ENCODE assay signal across 9 cellular contexts in genomic region chr16:87324411-87325275, GRCh38. TPM values are rescaled to one million over a fixed set of nuclear protein-coding genes. Genes with fewer than 3 reads are reported as not detected.
A peak's percentile ranks its signal among the peaks of the same experiment; 100 is the strongest.
DNase-seq lines count a peak whose midpoint lies in the region; ATAC-seq and TF ChIP-seq lines count a peak whose summit lies in the region.
"Had no signal": no experiment of that assay in that cellular context is flagged by ENCODE, and none has a peak within 500 bp of the region (broad histone marks: within the 10 kb centered on the region; RNA-seq: fewer than 3 reads in every experiment).

No MANE protein-coding gene starts in this region.

- H3K36me3 Mint-ChIP-seq in CD4-positive, CD25-positive, alpha-beta regulatory T cell, result peaks cover 3% of the 10 kb centered on the region

- H3K4me3 ChIP-seq in CD4-positive, CD25-positive, alpha-beta regulatory T cell (ENCODE audit: low read depth, low read length), result no peak overlapping the region
- H3K4me3 ChIP-seq in WERI-Rb-1 (ENCODE audit: low read depth, low read length), result no peak overlapping the region
- no peak overlapping the region for H3K4me3 ChIP-seq in colonic mucosa

- no peaks in the 10 kb centered on the region for H3K27me3 ChIP-seq in CD4-positive, CD25-positive, alpha-beta regulatory T cell (ENCODE audit: control insufficient read depth, insufficient read depth, low read length)
- H3K27me3 ChIP-seq in WERI-Rb-1 (ENCODE audit: insufficient read depth, low read depth, severe bottlenecking), result no peaks in the 10 kb centered on the region
- no peaks in the 10 kb centered on the region for H3K27me3 ChIP-seq in colonic mucosa

- POLR2A ChIA-PET in HEK293T (lab: Yijun Ruan, JAX), result interaction anchor here (1.0 kb wide), 1 partner anchor 59 kb away, joined by 3 read pairs; the partner anchor contains the start of gene FBXO31

- intact Hi-C loops in colonic mucosa (cut with DNase I), result loop anchor here (5.0 to 10.0 kb wide), 2 partner anchors 53 to 310 kb away; no protein-coding TSS in a partner anchor

- H3K27me3 Mint-ChIP-seq in CD4-positive, CD25-positive, alpha-beta regulatory T cell, result no peaks in the 10 kb centered on the region
- H3K27me3 Mint-ChIP-seq in stimulated activated naive CD8-positive, alpha-beta T cell treated with anti-CD3 and anti-CD28 coated beads, Interleukin-15, amount 100 ng/mL, for 72 hours, result no peaks in the 10 kb centered on the region
- H3K27me3 Mint-ChIP-seq: IgD-negative memory B cell had no signal

- DNase-seq in CD4-positive, CD25-positive, alpha-beta regulatory T cell, result peak; percentile 21 to 50 (median 48)
- peak; percentile 71 for DNase-seq in HEK293T (ENCODE audit: extremely low spot score)
- peak; percentile 27 for DNase-seq in WERI-Rb-1
- DNase-seq in colonic mucosa, result no peak
- peak; percentile 43 to 56 for DNase-seq in lung microvascular endothelial cell (ENCODE audit: low read depth in 2 of 2)
- DNase-seq in stimulated activated naive CD8-positive, alpha-beta T cell treated with anti-CD3 and anti-CD28 coated beads, Interleukin-15, amount 100 ng/mL, for 72 hours, result peak; percentile 31 to 45
- DNase-seq in putamen (ENCODE audit: low spot score), result no peak

- H3K4me1 ChIP-seq in CD4-positive, CD25-positive, alpha-beta regulatory T cell (ENCODE audit: control insufficient read depth, insufficient read depth, low read length, poor library complexity, severe bottlenecking), result peaks cover 6% of the 10 kb centered on the region
- no peaks in the 10 kb centered on the region for H3K4me1 ChIP-seq in colonic mucosa

- no peaks in the 10 kb centered on the region for H3K9me3 ChIP-seq in CD4-positive, CD25-positive, alpha-beta regulatory T cell (ENCODE audit: control insufficient read depth in 2 of 2, low read length in 2 of 2)
- no peaks in the 10 kb centered on the region for H3K9me3 ChIP-seq in WERI-Rb-1 (ENCODE audit: severe bottlenecking)
- no peaks in the 10 kb centered on the region for H3K9me3 ChIP-seq in colonic mucosa

- no peaks in the 10 kb centered on the region for H3K9me3 Mint-ChIP-seq in CD4-positive, CD25-positive, alpha-beta regulatory T cell
- H3K9me3 Mint-ChIP-seq in stimulated activated naive CD8-positive, alpha-beta T cell treated with anti-CD3 and anti-CD28 coated beads, Interleukin-15, amount 100 ng/mL, for 72 hours, result no peaks in the 10 kb centered on the region
- H3K9me3 Mint-ChIP-seq: IgD-negative memory B cell had no signal

- no peak overlapping the region for H3K27ac ChIP-seq in CD4-positive, CD25-positive, alpha-beta regulatory T cell (ENCODE audit: insufficient read depth, low read length, poor library complexity, severe bottlenecking)
- H3K27ac ChIP-seq in WERI-Rb-1 (no peak overlapping the region), colonic mucosa (no peak overlapping the region)

- peak overlapping the region in 1 of 4 donors; percentile 60 for H3K4me3 Mint-ChIP-seq in CD4-positive, CD25-positive, alpha-beta regulatory T cell
- no peak overlapping the region for H3K4me3 Mint-ChIP-seq in stimulated activated naive CD8-positive, alpha-beta T cell treated with anti-CD3 and anti-CD28 coated beads, Interleukin-15, amount 100 ng/mL, for 72 hours

- peak; percentile 63 to 80 for ATAC-seq in CD4-positive, CD25-positive, alpha-beta regulatory T cell (ENCODE audit: low read depth in 2 of 2)
- peak; percentile 77 for ATAC-seq in stimulated activated naive CD8-positive, alpha-beta T cell treated with anti-CD3 and anti-CD28 coated beads, Interleukin-15, amount 100 ng/mL, for 72 hours
- no peak for ATAC-seq in HG02642 (IDR thresholded peaks at IDR 0.05; ENCODE audit: poor library complexity, unreplicated experiment)

- no peak overlapping the region for H3K9ac ChIP-seq in colonic mucosa (ENCODE audit: low read depth in 2 of 2, low read length in 2 of 2)

- H3K27ac Mint-ChIP-seq in CD4-positive, CD25-positive, alpha-beta regulatory T cell, result peak overlapping the region in 1 of 3 donors; percentile 9
- no peak overlapping the region for H3K27ac Mint-ChIP-seq in stimulated activated naive CD8-positive, alpha-beta T cell treated with anti-CD3 and anti-CD28 coated beads, Interleukin-15, amount 100 ng/mL, for 72 hours

- H3K4me1 Mint-ChIP-seq in CD4-positive, CD25-positive, alpha-beta regulatory T cell, result peaks cover 0 to 8% (median 3%) of the 10 kb centered on the region in 4 donors
- H3K4me1 Mint-ChIP-seq in stimulated activated naive CD8-positive, alpha-beta T cell treated with anti-CD3 and anti-CD28 coated beads, Interleukin-15, amount 100 ng/mL, for 72 hours, result peaks cover 10% of the 10 kb centered on the region

- peaks cover 17% of the 10 kb centered on the region for H3K36me3 ChIP-seq in CD4-positive, CD25-positive, alpha-beta regulatory T cell (ENCODE audit: control insufficient read depth, insufficient read depth, low read length)
- peaks cover 5% of the 10 kb centered on the region; the same call in 1 of the 2 replicates for H3K36me3 ChIP-seq in WERI-Rb-1
- no peaks in the 10 kb centered on the region for H3K36me3 ChIP-seq in colonic mucosa

- TF ChIP-seq CTCF in WERI-Rb-1 (IDR thresholded peaks at IDR 0.05; ENCODE audit: low read depth, low read length) (peak; percentile 63), colonic mucosa (IDR thresholded peaks at IDR 0.05) (peak; percentile 83)

- CTCF ChIA-PET in HEK293T (lab: Yijun Ruan, JAX), result interaction anchor here (0.9 kb wide), 1 partner anchor 63 kb away, joined by 4 read pairs; no protein-coding TSS in a partner anchor

TF ChIP-seq in HEK293T, 16 proteins besides CTCF, POLR2A, EP300 and RAD21:
- no peak for TF ChIP-seq FOXK2 (IDR thresholded peaks at IDR 0.05)
- TF ChIP-seq ELF4 (IDR thresholded peaks at IDR 0.05), result no peak
- no peak for TF ChIP-seq SP1 (IDR thresholded peaks at IDR 0.05)

RNA-seq across cellular contexts. Expression of gene C16orf95, which starts 7.5 kb away (rescaled TPM):
- 2.1 TPM for total RNA-seq in CD4-positive, CD25-positive, alpha-beta regulatory T cell
- 1 to 10 TPM; 2.7 to 8.8 (median 3.5) TPM for polyA plus RNA-seq in CD4-positive, CD25-positive, alpha-beta regulatory T cell
- total RNA-seq in colonic mucosa (1 to 10 TPM; 5.0 to 9.7 TPM), lung microvascular endothelial cell (2.0 and 3.3 TPM in 2 replicates)

RNA-seq across cellular contexts. Expression of gene FBXO31, which starts 58.9 kb away (rescaled TPM):
- 35.5 TPM for total RNA-seq in CD4-positive, CD25-positive, alpha-beta regulatory T cell
- polyA plus RNA-seq in CD4-positive, CD25-positive, alpha-beta regulatory T cell, result 10 to 100 TPM; 18.8 to 29.2 (median 26.4) TPM
- 10 to 100 TPM; 35.1 to 52.3 TPM for total RNA-seq in colonic mucosa
- total RNA-seq in lung microvascular endothelial cell, result 14.8 and 18.5 TPM in 2 replicates

Comparison
In these comparisons a context has a peak if more than half of its experiments do, and no peak if none do; other contexts are left out.
1. DNase-seq: peak in CD4-positive, CD25-positive, alpha-beta regulatory T cell (3 of 3), HEK293T (single experiment), WERI-Rb-1 (single experiment), lung microvascular endothelial cell (2 of 2) and stimulated activated naive CD8-positive, alpha-beta T cell treated with anti-CD3 and anti-CD28 coated beads, Interleukin-15, amount 100 ng/mL, for 72 hours (2 of 2); none in colonic mucosa (single experiment) and putamen (single experiment).